27 cellular contexts compared by ENCODE assay signal in the genomic region with DNA sequence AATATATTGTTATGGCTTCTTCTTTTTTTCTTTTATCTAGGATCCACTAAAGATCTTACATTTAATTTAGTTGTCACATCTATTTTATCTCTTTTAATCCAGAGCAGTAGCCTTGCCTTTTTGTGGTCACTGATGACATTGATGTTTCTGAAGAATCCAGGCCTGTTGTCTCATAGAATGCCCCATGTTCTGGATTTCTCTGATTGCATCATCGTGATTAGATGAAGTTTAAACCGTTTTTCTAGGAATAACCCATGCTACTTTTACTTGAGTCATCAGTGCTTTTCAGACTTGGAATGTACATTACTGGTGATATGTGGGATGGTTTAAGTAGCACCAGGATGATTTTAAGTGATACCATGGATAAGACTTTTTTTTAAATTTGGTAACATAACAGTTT.
"Had no signal": no experiment of that assay in that cellular context is flagged by ENCODE, and none has a peak within 500 bp of the region (broad histone marks: within the 10 kb centered on the region; RNA-seq: fewer than 3 reads in every experiment).

No MANE protein-coding gene starts in this region.

- ATAC-seq: activated CD8-positive, alpha-beta T cell treated with anti-CD3 and anti-CD28 coated beads, Interleukin-2, amount 10 ng/mL, durations not matched to agents 7 days and 5 days; T-cell; WTC11 had no signal

- H3K4me3 ChIP-seq: adrenal gland, breast epithelium, PC-9 had no signal

- H3K27ac ChIP-seq: adrenal gland, breast epithelium, PC-9 had no signal

- H3K4me2 ChIP-seq: PC-9 had no signal

- FAIRE-seq: TTC549 had no signal

- H3K36me3 ChIP-seq: adrenal gland, breast epithelium had no signal

- H3K27me3 ChIP-seq: adrenal gland, breast epithelium had no signal

- DNase-seq: activated CD4-positive, alpha-beta T cell treated with anti-CD3 and anti-CD28 coated beads for 48 hours; activated CD4-positive, alpha-beta T cell treated with anti-CD3 and anti-CD28 coated beads, Interleukin-2, amount 50 U/mL, for 4 hours; activated CD4-positive, CD25-positive, alpha-beta regulatory T cell treated with anti-CD3 and anti-CD28 coated beads, Interleukin-2, amount 50 U/mL, for 72 hours; activated CD8-positive, alpha-beta memory T cell treated with anti-CD3 and anti-CD28 coated beads, Interleukin-2, amount 50 U/mL, for 48 hours; activated CD8-positive, alpha-beta T cell treated with anti-CD3 and anti-CD28 coated beads, Interleukin-2, amount 10 ng/mL, durations not matched to agents 7 days and 5 days; activated naive CD4-positive, alpha-beta T cell treated with anti-CD3 and anti-CD28 coated beads, Interleukin-2, amount 50 U/mL, for 16 hours; activated naive CD8-positive, alpha-beta T cell treated with anti-CD3 and anti-CD28 coated beads, Interleukin-2, amount 10 ng/mL, durations not matched to agents 7 days and 5 days; activated T-cell treated with anti-CD3 and anti-CD28 coated beads, Interleukin-2, amount 50 U/mL, for 1 hour; adrenal gland; anterior cingulate cortex; caudate nucleus; Karpas-422; MM.1S; NCI-H1105; NCI-H1436 treated with DMSO at 0.1 percent for 48 hours; NCI-H187 treated with DMSO at 0.1 percent for 48 hours; NCI-H2081 treated with DMSO at 0.1 percent for 48 hours; NCI-H446; NCI-H524; PC-9; SHP77 treated with DMSO at 0.1 percent for 48 hours; T-cell; T-helper 2 cell; T1000 had no signal

- H3K9me3 ChIP-seq: adrenal gland, breast epithelium had no signal

- H2AFZ ChIP-seq: PC-9 had no signal

- H3K4me1 ChIP-seq: adrenal gland, breast epithelium had no signal
